ENCODE assay signal across 8 cellular contexts in the genomic region with DNA sequence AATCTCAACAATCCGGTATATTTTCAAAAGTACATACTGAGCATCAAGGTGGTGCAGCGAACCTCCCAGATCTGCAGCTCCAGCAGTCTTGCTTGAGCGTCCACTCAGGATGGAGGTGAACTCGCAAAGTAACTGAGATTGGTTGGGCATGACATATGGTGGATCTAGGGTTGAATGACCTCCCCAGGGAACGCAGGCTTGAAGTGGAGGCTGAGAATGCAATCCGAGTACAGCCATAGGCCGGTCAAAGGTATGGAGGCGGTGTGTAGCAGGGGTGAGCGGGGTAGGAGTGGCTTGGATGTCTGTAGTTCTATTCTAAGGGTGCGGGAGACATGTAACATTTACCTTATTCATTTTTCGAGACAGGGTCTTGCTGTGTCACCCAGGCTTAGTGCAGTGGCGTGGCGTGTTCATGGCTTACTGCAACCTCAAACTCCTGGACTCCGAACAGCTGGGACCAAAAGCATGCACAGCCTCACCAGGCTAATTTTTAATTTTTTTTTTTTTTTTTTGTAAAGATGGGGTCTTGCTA. TPM values are rescaled to one million over a fixed set of nuclear protein-coding genes. Genes with fewer than 3 reads are reported as not detected.
DNase-seq lines count a peak whose midpoint lies in the region; ATAC-seq and TF ChIP-seq lines count a peak whose summit lies in the region.

No MANE protein-coding gene starts in this region.

- peak overlapping the region; percentile 81 for H3K27ac ChIP-seq in fibroblast of lung (ENCODE audit: insufficient read depth, low read length)
- peak overlapping the region; percentile 81 for H3K27ac ChIP-seq in naive thymus-derived CD4-positive, alpha-beta T cell (ENCODE audit: low read depth, low read length)

- H3K27ac Mint-ChIP-seq in activated CD4-positive, alpha-beta T cell treated with anti-CD3 and anti-CD28 coated beads, Interleukin-2, amount 10 ng/mL, durations not matched to agents 24 days and 14 days: peak overlapping the region; percentile 94
- peak overlapping the region; percentile 96 for H3K27ac Mint-ChIP-seq in activated CD4-positive, alpha-beta T cell treated with anti-CD3 and anti-CD28 coated beads, Interleukin-2, amount 10 ng/mL, durations not matched to agents 7 days and 5 days
- H3K27ac Mint-ChIP-seq in naive thymus-derived CD4-positive, alpha-beta T cell: peak overlapping the region; percentile 84 to 97 (median 94)

- TF ChIP-seq CTCF in HFF-Myc (IDR thresholded peaks at IDR 0.05; ENCODE audit: low read depth, low read length, missing control alignments) (no peak), fibroblast of lung (conservative IDR thresholded peaks at IDR 0.05 in 1 of 2, IDR thresholded peaks at IDR 0.05 in 1 of 2; ENCODE audit: low read depth in 1 of 2, low read length in 2 of 2) (no peak)

- peaks cover 5% of the 10 kb centered on the region for H3K36me3 ChIP-seq in fibroblast of lung (ENCODE audit: control insufficient read depth, insufficient read depth, low read length)
- peaks cover 0 to 32% (median 0%) of the 10 kb centered on the region in 3 experiments for H3K36me3 ChIP-seq in naive thymus-derived CD4-positive, alpha-beta T cell (ENCODE audit: control insufficient read depth in 2 of 3, insufficient read depth in 3 of 3, low read length in 3 of 3)

- H3K4me2 ChIP-seq in fibroblast of lung (ENCODE audit: extremely low read depth, insufficient read depth, low read length): peak overlapping the region; percentile 99

- H3K9me3 Mint-ChIP-seq in activated CD4-positive, alpha-beta T cell treated with anti-CD3 and anti-CD28 coated beads, Interleukin-2, amount 10 ng/mL, durations not matched to agents 24 days and 14 days: no peaks in the 10 kb centered on the region
- no peaks in the 10 kb centered on the region for H3K9me3 Mint-ChIP-seq in activated CD4-positive, alpha-beta T cell treated with anti-CD3 and anti-CD28 coated beads, Interleukin-2, amount 10 ng/mL, durations not matched to agents 7 days and 5 days
- no peaks in the 10 kb centered on the region for H3K9me3 Mint-ChIP-seq in naive thymus-derived CD4-positive, alpha-beta T cell

- no peaks in the 10 kb centered on the region for H4K20me1 ChIP-seq in fibroblast of lung (ENCODE audit: control insufficient read depth, extremely low read depth, insufficient read depth, low read length)

- POLR2A ChIA-PET in activated CD4-positive, alpha-beta T cell treated with anti-CD3 and anti-CD28 coated beads, Interleukin-2, amount 10 ng/mL, durations not matched to agents 7 days and 5 days (lab: Charles Lee): no interaction called here
- POLR2A ChIA-PET in naive thymus-derived CD4-positive, alpha-beta T cell (lab: Charles Lee): interaction anchor here (1.3 to 3.3 kb wide), 10 partner anchors 8 to 148 kb away, joined by 3 to 41 read pairs (median 5); a partner anchor contains a TSS

- H3K27me3 ChIP-seq in fibroblast of lung (ENCODE audit: control insufficient read depth, insufficient read depth, low read length): no peaks in the 10 kb centered on the region
- H3K27me3 ChIP-seq in naive thymus-derived CD4-positive, alpha-beta T cell (ENCODE audit: control insufficient read depth in 2 of 2, insufficient read depth in 2 of 2, low read length in 2 of 2): no peaks in the 10 kb centered on the region

- peak; percentile 80 for DNase-seq in activated CD4-positive, alpha-beta T cell treated with anti-CD3 and anti-CD28 coated beads, Interleukin-2, amount 10 ng/mL, durations not matched to agents 24 days and 14 days
- DNase-seq in activated CD4-positive, alpha-beta T cell treated with anti-CD3 and anti-CD28 coated beads for 4 hours: no peak
- DNase-seq in HFF-Myc (ENCODE audit: extremely low read depth, low read depth): no peak
- peak; percentile 13 for DNase-seq in NCI-H146 treated with DMSO at 0.1 percent for 48 hours (lab: John Stamatoyannopoulos, UW; ENCODE audit: unreplicated experiment)
- peak; percentile 42 for DNase-seq in activated CD4-positive, alpha-beta T cell treated with anti-CD3 and anti-CD28 coated beads, Interleukin-2, amount 10 ng/mL, durations not matched to agents 7 days and 5 days
- DNase-seq in fibroblast of lung (ENCODE audit: low read depth in 2 of 2): peak; percentile 59 to 64
- DNase-seq in naive thymus-derived CD4-positive, alpha-beta T cell: peak in 2 of 9 donors; percentile 30 to 34

- peaks cover 2% of the 10 kb centered on the region for H3K4me1 ChIP-seq in fibroblast of lung (ENCODE audit: control insufficient read depth, extremely low read depth, insufficient read depth, low read length)
- H3K4me1 ChIP-seq in naive thymus-derived CD4-positive, alpha-beta T cell (ENCODE audit: control insufficient read depth in 2 of 2, insufficient read depth in 2 of 2, low read length in 2 of 2): peaks cover 18 to 26% of the 10 kb centered on the region in 2 donors

- intact Hi-C loops in activated CD4-positive, alpha-beta T cell treated with anti-CD3 and anti-CD28 coated beads, Interleukin-2, amount 10 ng/mL, durations not matched to agents 24 days and 14 days (cut with micrococcal nuclease): loop anchor here (1.0 to 10.0 kb wide), 4 partner anchors 127 to 407 kb away; a partner anchor contains a TSS
- intact Hi-C loops in naive thymus-derived CD4-positive, alpha-beta T cell (cut with micrococcal nuclease): loop anchor here in 1 of 2 donors (5.0 kb wide), 1 partner anchor 326 kb away; a partner anchor contains a TSS

- H3K36me3 Mint-ChIP-seq in activated CD4-positive, alpha-beta T cell treated with anti-CD3 and anti-CD28 coated beads, Interleukin-2, amount 10 ng/mL, durations not matched to agents 24 days and 14 days (ENCODE audit: low read depth): peaks cover 34% of the 10 kb centered on the region
- peaks cover 39% of the 10 kb centered on the region for H3K36me3 Mint-ChIP-seq in activated CD4-positive, alpha-beta T cell treated with anti-CD3 and anti-CD28 coated beads, Interleukin-2, amount 10 ng/mL, durations not matched to agents 7 days and 5 days (ENCODE audit: low read depth)
- H3K36me3 Mint-ChIP-seq in naive thymus-derived CD4-positive, alpha-beta T cell: peaks cover 2 to 18% (median 5%) of the 10 kb centered on the region in 5 donors

- peak overlapping the region; percentile 88 for H3K4me3 Mint-ChIP-seq in activated CD4-positive, alpha-beta T cell treated with anti-CD3 and anti-CD28 coated beads, Interleukin-2, amount 10 ng/mL, durations not matched to agents 24 days and 14 days
- peak overlapping the region; percentile 94 for H3K4me3 Mint-ChIP-seq in activated CD4-positive, alpha-beta T cell treated with anti-CD3 and anti-CD28 coated beads, Interleukin-2, amount 10 ng/mL, durations not matched to agents 7 days and 5 days
- H3K4me3 Mint-ChIP-seq in naive thymus-derived CD4-positive, alpha-beta T cell: peak overlapping the region; percentile 84 to 99 (median 92)

- H3K4me1 Mint-ChIP-seq in activated CD4-positive, alpha-beta T cell treated with anti-CD3 and anti-CD28 coated beads, Interleukin-2, amount 10 ng/mL, durations not matched to agents 24 days and 14 days: peaks cover 35% of the 10 kb centered on the region
- peaks cover 40% of the 10 kb centered on the region for H3K4me1 Mint-ChIP-seq in activated CD4-positive, alpha-beta T cell treated with anti-CD3 and anti-CD28 coated beads, Interleukin-2, amount 10 ng/mL, durations not matched to agents 7 days and 5 days
- peaks cover 21 to 56% (median 47%) of the 10 kb centered on the region in 7 donors for H3K4me1 Mint-ChIP-seq in naive thymus-derived CD4-positive, alpha-beta T cell

- no peaks in the 10 kb centered on the region for H3K27me3 Mint-ChIP-seq in activated CD4-positive, alpha-beta T cell treated with anti-CD3 and anti-CD28 coated beads, Interleukin-2, amount 10 ng/mL, durations not matched to agents 24 days and 14 days
- H3K27me3 Mint-ChIP-seq in activated CD4-positive, alpha-beta T cell treated with anti-CD3 and anti-CD28 coated beads, Interleukin-2, amount 10 ng/mL, durations not matched to agents 7 days and 5 days: no peaks in the 10 kb centered on the region
- no peaks in the 10 kb centered on the region for H3K27me3 Mint-ChIP-seq in naive thymus-derived CD4-positive, alpha-beta T cell

- peak overlapping the region; percentile 82 for H2AFZ ChIP-seq in fibroblast of lung (ENCODE audit: low read length)

- ATAC-seq in naive thymus-derived CD4-positive, alpha-beta T cell: peak; percentile 33
- no peak for ATAC-seq in GM21717 (IDR thresholded peaks at IDR 0.05; ENCODE audit: unreplicated experiment)

- peak overlapping the region; percentile 72 for H3K4me3 ChIP-seq in HFF-Myc (replicated peaks; ENCODE audit: low read depth, low read length)
- H3K4me3 ChIP-seq in fibroblast of lung (replicated peaks in 1 of 4; ENCODE audit: control extremely low read depth in 1 of 4, insufficient read depth in 1 of 4, low read depth in 3 of 4, low read length in 4 of 4): peak overlapping the region; percentile 70 to 88 (median 83)
- peak overlapping the region; percentile 65 for H3K4me3 ChIP-seq in naive thymus-derived CD4-positive, alpha-beta T cell (ENCODE audit: low read length)

- CTCF ChIA-PET in activated CD4-positive, alpha-beta T cell treated with anti-CD3 and anti-CD28 coated beads, Interleukin-2, amount 10 ng/mL, durations not matched to agents 7 days and 5 days (lab: Charles Lee): no interaction called here
- CTCF ChIA-PET in naive thymus-derived CD4-positive, alpha-beta T cell (lab: Charles Lee): interaction anchor here (0.6 kb wide), 1 partner anchor 33 kb away, joined by 3 read pairs; no protein-coding TSS in a partner anchor

- H3K9ac ChIP-seq in fibroblast of lung (ENCODE audit: insufficient read depth, low read length): peak overlapping the region; percentile 82

- H3K9me3 ChIP-seq in fibroblast of lung (ENCODE audit: control insufficient read depth, insufficient read depth, low read depth, low read length): no peaks in the 10 kb centered on the region
- H3K9me3 ChIP-seq in naive thymus-derived CD4-positive, alpha-beta T cell (ENCODE audit: control insufficient read depth in 2 of 3, low read length in 3 of 3): no peaks in the 10 kb centered on the region

- H3K79me2 ChIP-seq in fibroblast of lung (ENCODE audit: control insufficient read depth, insufficient read depth, low read length): peaks cover 22% of the 10 kb centered on the region

RNA-seq across cellular contexts. Expression of a gene that starts 0.6 kb away (rescaled TPM):
- 25.7 and 28.5 TPM in 2 replicates for total RNA-seq in activated CD4-positive, alpha-beta T cell treated with anti-CD3 and anti-CD28 coated beads, Interleukin-2, amount 10 ng/mL, durations not matched to agents 24 days and 14 days
- total RNA-seq in activated CD4-positive, alpha-beta T cell treated with anti-CD3 and anti-CD28 coated beads, Interleukin-2, amount 10 ng/mL, durations not matched to agents 7 days and 5 days: 10 to 100 TPM; 33.3 to 34.0 TPM
- total RNA-seq in fibroblast of lung: 16.2 and 17.7 TPM in 2 replicates
- 14.2 and 15.9 TPM in 2 replicates for polyA plus RNA-seq in fibroblast of lung
- 17.3 and 17.4 TPM in 2 replicates for polyA plus RNA-seq in fibroblast of lung (2012)
- 11.3 and 18.6 TPM in 2 replicates for polyA minus RNA-seq in fibroblast of lung (ENCODE audit: low replicate concordance)
- total RNA-seq in naive thymus-derived CD4-positive, alpha-beta T cell: 10 to 100 TPM; 34.2 to 44.9 (median 36.8) TPM
- 10 to 100 TPM; 51.8 to 58.0 TPM for polyA plus RNA-seq in naive thymus-derived CD4-positive, alpha-beta T cell

RNA-seq across cellular contexts. Expression of a gene that starts 15.8 kb away (rescaled TPM):
- 35.2 and 37.6 TPM in 2 replicates for total RNA-seq in activated CD4-positive, alpha-beta T cell treated with anti-CD3 and anti-CD28 coated beads, Interleukin-2, amount 10 ng/mL, durations not matched to agents 24 days and 14 days
- total RNA-seq in activated CD4-positive, alpha-beta T cell treated with anti-CD3 and anti-CD28 coated beads, Interleukin-2, amount 10 ng/mL, durations not matched to agents 7 days and 5 days: 10 to 100 TPM; 19.7 to 19.9 TPM
- total RNA-seq in fibroblast of lung: 44.8 and 49.8 TPM in 2 replicates
- 44.4 and 51.7 TPM in 2 replicates for polyA plus RNA-seq in fibroblast of lung
- 58.2 and 63.2 TPM in 2 replicates for polyA plus RNA-seq in fibroblast of lung (2012)
- 4.8 and 15.2 TPM in 2 replicates for polyA minus RNA-seq in fibroblast of lung (ENCODE audit: low replicate concordance)
- 10 to 100 TPM; 11.5 to 21.2 (median 17.0) TPM for total RNA-seq in naive thymus-derived CD4-positive, alpha-beta T cell
- polyA plus RNA-seq in naive thymus-derived CD4-positive, alpha-beta T cell: 10 to 100 TPM; 65.3 to 72.1 TPM

RNA-seq across cellular contexts. Expression of a gene that starts 16.6 kb away (rescaled TPM):
- total RNA-seq in activated CD4-positive, alpha-beta T cell treated with anti-CD3 and anti-CD28 coated beads, Interleukin-2, amount 10 ng/mL, durations not matched to agents 24 days and 14 days: 42.6 and 45.0 TPM in 2 replicates
- total RNA-seq in activated CD4-positive, alpha-beta T cell treated with anti-CD3 and anti-CD28 coated beads, Interleukin-2, amount 10 ng/mL, durations not matched to agents 7 days and 5 days: 10 to 100 TPM; 45.0 to 51.2 TPM
- total RNA-seq in fibroblast of lung: 16.9 and 20.5 TPM in 2 replicates
- 19.2 and 22.2 TPM in 2 replicates for polyA plus RNA-seq in fibroblast of lung
- 19.2 and 22.8 TPM in 2 replicates for polyA plus RNA-seq in fibroblast of lung (2012)
- 43.1 and 53.4 TPM in 2 replicates for polyA minus RNA-seq in fibroblast of lung (ENCODE audit: low replicate concordance)
- total RNA-seq in naive thymus-derived CD4-positive, alpha-beta T cell: 10 to 100 TPM; 21.2 to 42.3 (median 29.2) TPM
- 1 to 10 TPM; 2.8 to 4.9 TPM for polyA plus RNA-seq in naive thymus-derived CD4-positive, alpha-beta T cell

RNA-seq across cellular contexts. Expression of a gene that starts 30.9 kb away (rescaled TPM):
- total RNA-seq in activated CD4-positive, alpha-beta T cell treated with anti-CD3 and anti-CD28 coated beads, Interleukin-2, amount 10 ng/mL, durations not matched to agents 24 days and 14 days: 96.2 and 99.9 TPM in 2 replicates
- 100 to 1,000 TPM in 1 of 2 experiments, 10 to 100 TPM in 1; 93.1 to 114 TPM for total RNA-seq in activated CD4-positive, alpha-beta T cell treated with anti-CD3 and anti-CD28 coated beads, Interleukin-2, amount 10 ng/mL, durations not matched to agents 7 days and 5 days
- 39.3 and 41.3 TPM in 2 replicates for total RNA-seq in fibroblast of lung
- 86.2 and 140 TPM in 2 replicates for polyA plus RNA-seq in fibroblast of lung
- 71.0 and 111 TPM in 2 replicates for polyA plus RNA-seq in fibroblast of lung (2012)
- 131 and 233 TPM in 2 replicates for polyA minus RNA-seq in fibroblast of lung (ENCODE audit: low replicate concordance)
- total RNA-seq in naive thymus-derived CD4-positive, alpha-beta T cell: 10 to 100 TPM; 46.8 to 84.8 (median 66.9) TPM
- polyA plus RNA-seq in naive thymus-derived CD4-positive, alpha-beta T cell: 10 to 100 TPM; 78.7 to 87.8 TPM

RNA-seq across cellular contexts. Expression of a gene that starts 31.6 kb away (rescaled TPM):
- 121 and 123 TPM in 2 replicates for total RNA-seq in activated CD4-positive, alpha-beta T cell treated with anti-CD3 and anti-CD28 coated beads, Interleukin-2, amount 10 ng/mL, durations not matched to agents 24 days and 14 days
- 10 to 100 TPM; 59.5 to 65.7 TPM for total RNA-seq in activated CD4-positive, alpha-beta T cell treated with anti-CD3 and anti-CD28 coated beads, Interleukin-2, amount 10 ng/mL, durations not matched to agents 7 days and 5 days
- 1.0 and 3.8 TPM in 2 replicates for total RNA-seq in fibroblast of lung
- 12.0 and 30.4 TPM in 2 replicates for polyA plus RNA-seq in fibroblast of lung
- polyA plus RNA-seq in fibroblast of lung (2012): 7.5 and 21.4 TPM in 2 replicates
- 18.5 and 31.2 TPM in 2 replicates for polyA minus RNA-seq in fibroblast of lung (ENCODE audit: low replicate concordance)
- total RNA-seq in naive thymus-derived CD4-positive, alpha-beta T cell: 10 to 100 TPM in 1 of 5 experiments, 1 to 10 TPM in 1, under 1 TPM in 3; 0.35 to 57.7 (median 0.85) TPM
- 1 to 10 TPM in 1 of 2 donors, under 1 TPM in 1; 0.45 to 1.7 TPM for polyA plus RNA-seq in naive thymus-derived CD4-positive, alpha-beta T cell

Comparison
In these comparisons a context has a peak if more than half of its experiments do, and no peak if none do; other contexts are left out.
1. DNase-seq: peak in activated CD4-positive, alpha-beta T cell treated with anti-CD3 and anti-CD28 coated beads, Interleukin-2, amount 10 ng/mL, durations not matched to agents 24 days and 14 days (single experiment), NCI-H146 treated with DMSO at 0.1 percent for 48 hours (single experiment), activated CD4-positive, alpha-beta T cell treated with anti-CD3 and anti-CD28 coated beads, Interleukin-2, amount 10 ng/mL, durations not matched to agents 7 days and 5 days (single experiment) and fibroblast of lung (2 of 2); none in activated CD4-positive, alpha-beta T cell treated with anti-CD3 and anti-CD28 coated beads for 4 hours (0 of 2) and HFF-Myc (single experiment).
2. Peak in every context shown above with its lines, with median percentiles within 50 percentile points of each other: H3K27ac Mint-ChIP-seq, H3K4me3 Mint-ChIP-seq and H3K4me3 ChIP-seq.